Comparison of ENCODE assay signal across 9 cellular contexts in the genomic region with DNA sequence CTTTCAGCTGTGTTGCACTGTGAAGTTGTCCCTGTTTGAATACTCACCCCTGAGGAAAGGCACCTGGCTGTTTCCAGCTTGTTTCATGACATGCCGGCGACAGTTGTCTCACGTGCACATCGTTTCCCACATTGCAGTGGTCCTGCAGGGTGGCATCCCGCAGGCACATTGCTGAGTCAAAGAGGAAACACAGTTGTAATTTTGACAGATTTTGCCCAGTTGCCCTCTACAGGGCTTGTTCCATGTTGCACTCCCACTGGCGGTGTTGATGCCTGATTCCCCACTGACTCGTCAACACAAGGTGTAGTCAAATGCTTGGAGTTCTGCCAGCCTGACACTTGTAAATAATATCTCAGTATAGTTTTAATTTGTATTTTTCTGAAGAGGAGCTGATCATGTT. TPM values are rescaled to one million over a fixed set of nuclear protein-coding genes. Genes with fewer than 3 reads are reported as not detected.
DNase-seq lines count a peak whose midpoint lies in the region; ATAC-seq and TF ChIP-seq lines count a peak whose summit lies in the region.
"Had no signal": no experiment of that assay in that cellular context is flagged by ENCODE, and none has a peak within 500 bp of the region (broad histone marks: within the 10 kb centered on the region; RNA-seq: fewer than 3 reads in every experiment).

No MANE protein-coding gene starts in this region.

- peaks cover 6% of the 10 kb centered on the region for H3K4me1 ChIP-seq in mammary epithelial cell (ENCODE audit: insufficient read depth, low read length)

- dilution Hi-C loops in mammary epithelial cell (cut with HindIII; ENCODE audit: low sequenced_read_pairs): loop anchor here (5.0 kb wide), 1 partner anchor 61 kb away; no protein-coding TSS in a partner anchor

- no peak for ATAC-seq in GM18858 (IDR thresholded peaks at IDR 0.05; ENCODE audit: unreplicated experiment)
- ATAC-seq in HG03342 (IDR thresholded peaks at IDR 0.05; ENCODE audit: unreplicated experiment): no peak

- no peak overlapping the region for H2AFZ ChIP-seq in mammary epithelial cell (ENCODE audit: low read depth, low read length)

- H3K9me3 ChIP-seq in mammary epithelial cell (replicated peaks; ENCODE audit: insufficient read depth, low read length): no peaks in the 10 kb centered on the region

- CTCF ChIA-PET in mammary epithelial cell (lab: Charles Lee; ENCODE audit: low non-redundant PET): no interaction called here

- no peaks in the 10 kb centered on the region for H4K20me1 ChIP-seq in mammary epithelial cell (ENCODE audit: insufficient read depth, low read length)

- H3K9ac ChIP-seq in mammary epithelial cell (ENCODE audit: insufficient read depth, low read length): no peak overlapping the region
- H3K9ac ChIP-seq: KMS-11 had no signal

- no peak overlapping the region for H3K27ac ChIP-seq in mammary epithelial cell (ENCODE audit: insufficient read depth, low read depth, low read length)
- H3K27ac ChIP-seq: KMS-11 had no signal

- no peaks in the 10 kb centered on the region for H3K36me3 ChIP-seq in mammary epithelial cell (ENCODE audit: insufficient read depth, low read length)

- peak; percentile 6 to 21 for TF ChIP-seq CTCF in mammary epithelial cell (conservative IDR thresholded peaks at IDR 0.05 in 1 of 2, IDR thresholded peaks at IDR 0.05 in 1 of 2; ENCODE audit: extremely low read depth in 1 of 2, insufficient read depth in 1 of 2, low read depth in 1 of 2, low read length in 2 of 2)

- 87% methylated on average over 7 of the region's 7 CpGs for WGBS in mammary epithelial cell (ENCODE audit: low coverage, missing lambda C conversion rate)

- no peak overlapping the region for H3K4me2 ChIP-seq in mammary epithelial cell (ENCODE audit: insufficient read depth, low read depth, low read length)
- H3K4me2 ChIP-seq: KMS-11 had no signal

- no peaks in the 10 kb centered on the region for H3K27me3 ChIP-seq in mammary epithelial cell (ENCODE audit: insufficient read depth, low read length)

- intact Hi-C loops in mammary epithelial cell (cut with micrococcal nuclease): no loop called here

- DNase-seq in NCI-H1417 (lab: John Stamatoyannopoulos, UW) (peak in 2 of 3 experiments; percentile 28 to 71), NCI-H1417 treated with DMSO at 0.1 percent for 48 hours (lab: John Stamatoyannopoulos, UW) (no peak), NCI-H146 treated with DMSO at 0.1 percent for 48 hours (lab: John Stamatoyannopoulos, UW; ENCODE audit: unreplicated experiment) (peak; percentile 12), mammary epithelial cell (peak; percentile 20), renal cortical epithelial cell (ENCODE audit: low read depth) (peak; percentile 19)
- DNase-seq in central memory CD4-positive, alpha-beta T cell: no peak

- in situ Hi-C loops in mammary epithelial cell (cut with MboI; ENCODE audit: low sequenced_read_pairs in 2 of 2): no loop called here

- BruUV-seq in mammary epithelial cell (replicated peaks; lab: Mats Ljungman, UMichigan): no TSS peak

- H3K79me2 ChIP-seq in mammary epithelial cell (ENCODE audit: insufficient read depth, low read length): peaks cover 79% of the 10 kb centered on the region

- no peak overlapping the region for H3K4me3 ChIP-seq in mammary epithelial cell (replicated peaks in 1 of 3; ENCODE audit: insufficient read depth in 1 of 3, low read depth in 2 of 3, low read length in 3 of 3)

RNA-seq across cellular contexts. Expression of a gene that starts 23.8 kb away (rescaled TPM):
- 10 to 100 TPM; 19.8 to 32.4 TPM for total RNA-seq in mammary epithelial cell
- polyA plus RNA-seq in mammary epithelial cell: 19.5 TPM
- polyA minus RNA-seq in mammary epithelial cell: 28.5 TPM
- 29.9 TPM in 2 replicates for total RNA-seq in renal cortical epithelial cell

Comparison
In these comparisons a context has a peak if more than half of its experiments do, and no peak if none do; other contexts are left out.
1. DNase-seq: peak in NCI-H1417 (2 of 3), NCI-H146 treated with DMSO at 0.1 percent for 48 hours (single experiment), mammary epithelial cell (single experiment) and renal cortical epithelial cell (single experiment); none in NCI-H1417 treated with DMSO at 0.1 percent for 48 hours (single experiment) and central memory CD4-positive, alpha-beta T cell (single experiment).